Comparison of ENCODE assay signal across 17 cellular contexts in genomic region chr9:117957267-117957666, GRCh38.
A peak's percentile ranks its signal among the peaks of the same experiment; 100 is the strongest.
DNase-seq lines count a peak whose midpoint lies in the region; ATAC-seq and TF ChIP-seq lines count a peak whose summit lies in the region.
"Had no signal": no experiment of that assay in that cellular context is flagged by ENCODE, and none has a peak within 500 bp of the region (broad histone marks: within the 10 kb centered on the region; RNA-seq: fewer than 3 reads in every experiment).

No MANE protein-coding gene starts in this region.

- H3K27me3 ChIP-seq in colonic mucosa: no peaks in the 10 kb centered on the region
- H3K27me3 ChIP-seq in GM23338 (ENCODE audit: insufficient read depth): no peaks in the 10 kb centered on the region
- H3K27me3 ChIP-seq: esophagus muscularis mucosa had no signal

- no peak overlapping the region for H2AFZ ChIP-seq in GM23338

- H3K27ac Mint-ChIP-seq in GM23338: no peak overlapping the region

- no peaks in the 10 kb centered on the region for H3K27me3 Mint-ChIP-seq in GM23338 (ENCODE audit: insufficient read depth, low read depth, poor library complexity)

- ATAC-seq in GM18870 (IDR thresholded peaks at IDR 0.05; ENCODE audit: unreplicated experiment) (no peak), GM23338 (no peak)

- intact Hi-C loops in colonic mucosa (cut with DNase I): no loop called here

- H3K36me3 Mint-ChIP-seq in GM23338 (ENCODE audit: low read depth): peaks cover 5% of the 10 kb centered on the region; the same call in 1 of the 3 replicates

- H3K4me2 ChIP-seq in GM23338: no peak overlapping the region
- H3K4me2 ChIP-seq: smooth muscle cell had no signal

- no peaks in the 10 kb centered on the region for H4K20me1 ChIP-seq in GM23338 (replicated peaks; ENCODE audit: insufficient read depth)

- no peaks in the 10 kb centered on the region for H3K9me3 ChIP-seq in colonic mucosa
- H3K9me3 ChIP-seq: esophagus muscularis mucosa had no signal

- no peak overlapping the region for H3K9ac ChIP-seq in colonic mucosa (ENCODE audit: low read depth in 2 of 2, low read length in 2 of 2)

- DNase-seq in DMS79 (lab: John Stamatoyannopoulos, UW): peak; percentile 85
- DNase-seq in NCI-H1436 (lab: John Stamatoyannopoulos, UW): peak; percentile 40
- DNase-seq in NOMO-1 treated with DMSO at 0.1 percent for 48 hours (lab: John Stamatoyannopoulos, UW; ENCODE audit: unreplicated experiment): peak; percentile 73
- peak; percentile 19 for DNase-seq in kidney tubule cell (ENCODE audit: low spot score)
- no peak for DNase-seq in central memory CD4-positive, alpha-beta T cell
- no peak for DNase-seq in colonic mucosa
- DNase-seq in GM23338 (ENCODE audit: low spot score): no peak
- DNase-seq: activated CD4-positive, alpha-beta T cell treated with anti-CD3 and anti-CD28 coated beads, Interleukin-2, amount 50 U/mL, for 4 hours; AML-193; DMS53; kidney glomerular epithelial cell; SHP77 treated with DMSO at 0.1 percent for 48 hours; T-helper 9 cell had no signal

- H3K4me3 Mint-ChIP-seq in GM23338: no peak overlapping the region

- H3K4me1 Mint-ChIP-seq in GM23338: peaks cover 4% of the 10 kb centered on the region; the same call in 2 of the 3 replicates

- H3F3A ChIP-seq in GM23338 (replicated peaks; ENCODE audit: low read depth): no peaks in the 10 kb centered on the region

- H3K4me1 ChIP-seq in colonic mucosa: no peaks in the 10 kb centered on the region
- H3K4me1 ChIP-seq in GM23338 (ENCODE audit: insufficient read depth): no peaks in the 10 kb centered on the region
- H3K4me1 ChIP-seq: esophagus muscularis mucosa had no signal

- H3K27ac ChIP-seq in colonic mucosa (no peak overlapping the region), GM23338 (ENCODE audit: low read depth) (no peak overlapping the region)
- H3K27ac ChIP-seq: coronary artery, esophagus muscularis mucosa had no signal

- TF ChIP-seq CTCF in colonic mucosa (IDR thresholded peaks at IDR 0.05) (no peak), GM23338 (conservative IDR thresholded peaks at IDR 0.05; ENCODE audit: low read depth in 2 of 2) (no peak)

- peaks cover 51% of the 10 kb centered on the region for H3K9me3 Mint-ChIP-seq in GM23338

- H3K36me3 ChIP-seq in colonic mucosa (no peaks in the 10 kb centered on the region), GM23338 (ENCODE audit: insufficient read depth) (no peaks in the 10 kb centered on the region)
- H3K36me3 ChIP-seq: esophagus muscularis mucosa had no signal

- H3K9me2 ChIP-seq in GM23338 (ENCODE audit: insufficient read depth): 0 out of 2 replicates have a peak, but pooled peaks cover 3% of the 10 kb centered on the region

- H3K4me3 ChIP-seq in colonic mucosa (no peak overlapping the region), GM23338 (no peak overlapping the region)
- H3K4me3 ChIP-seq: coronary artery, esophagus muscularis mucosa, smooth muscle cell had no signal

- H3K79me2 ChIP-seq in GM23338 (replicated peaks; ENCODE audit: insufficient read depth): no peaks in the 10 kb centered on the region

TF ChIP-seq in GM23338, 12 proteins besides CTCF, POLR2A, EP300 and RAD21:
- TF ChIP-seq ZNF462 (CRISPR knock-in tag; IDR thresholded peaks at IDR 0.05) (no peak), NANOG (IDR thresholded peaks at IDR 0.05; ENCODE audit: borderline replicate concordance) (no peak)

Comparison
In these comparisons a context has a peak if more than half of its experiments do, and no peak if none do; other contexts are left out.
1. DNase-seq: peak in DMS79 (single experiment), NCI-H1436 (single experiment), NOMO-1 treated with DMSO at 0.1 percent for 48 hours (single experiment) and kidney tubule cell (single experiment); none in central memory CD4-positive, alpha-beta T cell (single experiment), colonic mucosa (single experiment) and GM23338 (single experiment).